In the genomic region with DNA sequence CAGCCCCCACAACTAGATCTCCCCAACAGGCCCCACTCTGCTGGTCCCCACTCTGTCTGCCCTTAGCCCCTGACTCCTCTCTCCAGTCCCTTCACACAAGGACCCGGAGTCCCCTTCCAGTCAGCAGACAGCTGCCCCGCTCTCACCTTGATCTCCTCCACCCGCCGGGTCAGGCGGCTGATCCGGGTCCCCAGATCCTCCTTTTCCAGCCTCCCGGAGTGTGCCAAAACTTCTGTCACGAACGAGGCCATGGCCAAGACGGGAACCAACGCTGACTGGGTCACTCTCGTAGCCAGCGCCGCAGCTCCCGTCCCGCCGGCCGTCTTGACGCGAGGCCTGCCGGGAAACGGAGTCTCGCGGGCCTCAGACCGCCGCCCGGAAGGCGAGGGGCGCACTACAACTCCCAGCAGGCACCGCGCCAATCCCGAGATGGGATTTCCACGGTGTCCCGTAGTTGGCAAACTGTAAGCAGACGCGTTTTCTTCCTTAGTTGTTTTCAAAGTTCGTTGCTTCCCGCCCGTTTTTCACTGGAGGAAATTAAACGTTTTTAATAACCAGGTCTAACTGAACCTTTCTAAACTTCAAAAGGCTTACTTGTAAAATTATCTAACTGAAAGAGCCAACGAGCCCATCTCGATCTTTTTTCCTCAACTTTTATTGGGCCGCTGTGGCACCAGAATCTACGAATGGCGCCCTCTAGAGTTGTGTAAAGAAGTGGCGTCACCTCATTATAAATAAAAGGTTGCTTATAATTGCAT, we compare ENCODE assay signal across 1 cellular context.
TF ChIP-seq lines count a peak whose summit lies in the region.

ZW10 (minus strand) TSS at position 277 of the 758 bp plus-strand sequence; CDS start at position 251, 26 bp downstream.

TF ChIP-seq in HepG2, 621 proteins besides CTCF, POLR2A, EP300 and RAD21 (continued from another document and continues in another):
- peak; percentile 87 for TF ChIP-seq KMT2B (CRISPR knock-in tag; IDR thresholded peaks at IDR 0.05)
- TF ChIP-seq ZHX2 (IDR thresholded peaks at IDR 0.05; ENCODE audit: low read depth), result 0 out of 2 replicates have a peak, but pooled peaks have one; percentile 50
- TF ChIP-seq ZHX2 (CRISPR knock-in tag; IDR thresholded peaks at IDR 0.05; ENCODE audit: borderline replicate concordance), result peak; percentile 51; the same call in 1 of the 2 replicates
- TF ChIP-seq, protein P1, sequence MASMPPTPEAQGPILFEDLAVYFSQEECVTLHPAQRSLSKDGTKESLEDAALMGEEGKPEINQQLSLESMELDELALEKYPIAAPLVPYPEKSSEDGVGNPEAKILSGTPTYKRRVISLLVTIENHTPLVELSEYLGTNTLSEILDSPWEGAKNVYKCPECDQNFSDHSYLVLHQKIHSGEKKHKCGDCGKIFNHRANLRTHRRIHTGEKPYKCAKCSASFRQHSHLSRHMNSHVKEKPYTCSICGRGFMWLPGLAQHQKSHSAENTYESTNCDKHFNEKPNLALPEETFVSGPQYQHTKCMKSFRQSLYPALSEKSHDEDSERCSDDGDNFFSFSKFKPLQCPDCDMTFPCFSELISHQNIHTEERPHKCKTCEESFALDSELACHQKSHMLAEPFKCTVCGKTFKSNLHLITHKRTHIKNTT (CRISPR knock-in tag; IDR thresholded peaks at IDR 0.05), result no peak
- TF ChIP-seq HIC2 (CRISPR knock-in tag; IDR thresholded peaks at IDR 0.05; ENCODE audit: low read depth), result no peak
- TF ChIP-seq BRCA1 (CRISPR knock-in tag; IDR thresholded peaks at IDR 0.05), result peak; percentile 85
- TF ChIP-seq, protein P2, sequence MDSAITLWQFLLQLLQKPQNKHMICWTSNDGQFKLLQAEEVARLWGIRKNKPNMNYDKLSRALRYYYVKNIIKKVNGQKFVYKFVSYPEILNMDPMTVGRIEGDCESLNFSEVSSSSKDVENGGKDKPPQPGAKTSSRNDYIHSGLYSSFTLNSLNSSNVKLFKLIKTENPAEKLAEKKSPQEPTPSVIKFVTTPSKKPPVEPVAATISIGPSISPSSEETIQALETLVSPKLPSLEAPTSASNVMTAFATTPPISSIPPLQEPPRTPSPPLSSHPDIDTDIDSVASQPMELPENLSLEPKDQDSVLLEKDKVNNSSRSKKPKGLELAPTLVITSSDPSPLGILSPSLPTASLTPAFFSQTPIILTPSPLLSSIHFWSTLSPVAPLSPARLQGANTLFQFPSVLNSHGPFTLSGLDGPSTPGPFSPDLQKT (CRISPR knock-in tag; IDR thresholded peaks at IDR 0.05; ENCODE audit: borderline replicate concordance), result 0 out of 2 replicates have a peak, but pooled peaks have one; percentile 15
- TF ChIP-seq, protein P3, sequence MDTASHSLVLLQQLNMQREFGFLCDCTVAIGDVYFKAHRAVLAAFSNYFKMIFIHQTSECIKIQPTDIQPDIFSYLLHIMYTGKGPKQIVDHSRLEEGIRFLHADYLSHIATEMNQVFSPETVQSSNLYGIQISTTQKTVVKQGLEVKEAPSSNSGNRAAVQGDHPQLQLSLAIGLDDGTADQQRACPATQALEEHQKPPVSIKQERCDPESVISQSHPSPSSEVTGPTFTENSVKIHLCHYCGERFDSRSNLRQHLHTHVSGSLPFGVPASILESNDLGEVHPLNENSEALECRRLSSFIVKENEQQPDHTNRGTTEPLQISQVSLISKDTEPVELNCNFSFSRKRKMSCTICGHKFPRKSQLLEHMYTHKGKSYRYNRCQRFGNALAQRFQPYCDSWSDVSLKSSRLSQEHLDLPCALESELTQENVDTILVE (CRISPR knock-in tag; IDR thresholded peaks at IDR 0.05), result no peak
- no peak for TF ChIP-seq PTBP1 (IDR thresholded peaks at IDR 0.05; ENCODE audit: low read depth, low read length, poor library complexity, severe bottlenecking)
- TF ChIP-seq ZNF501 (CRISPR knock-in tag; IDR thresholded peaks at IDR 0.05), result peak; percentile 85
- no peak for TF ChIP-seq PHF5A (CRISPR knock-in tag; IDR thresholded peaks at IDR 0.05; ENCODE audit: low read depth, unreplicated experiment)
- no peak for TF ChIP-seq DDIT3 (CRISPR knock-in tag; IDR thresholded peaks at IDR 0.05)
- TF ChIP-seq FOSL2 (CRISPR knock-in tag; IDR thresholded peaks at IDR 0.05), result peak; percentile 47; the same call in 1 of the 2 replicates
- TF ChIP-seq, protein P4, sequence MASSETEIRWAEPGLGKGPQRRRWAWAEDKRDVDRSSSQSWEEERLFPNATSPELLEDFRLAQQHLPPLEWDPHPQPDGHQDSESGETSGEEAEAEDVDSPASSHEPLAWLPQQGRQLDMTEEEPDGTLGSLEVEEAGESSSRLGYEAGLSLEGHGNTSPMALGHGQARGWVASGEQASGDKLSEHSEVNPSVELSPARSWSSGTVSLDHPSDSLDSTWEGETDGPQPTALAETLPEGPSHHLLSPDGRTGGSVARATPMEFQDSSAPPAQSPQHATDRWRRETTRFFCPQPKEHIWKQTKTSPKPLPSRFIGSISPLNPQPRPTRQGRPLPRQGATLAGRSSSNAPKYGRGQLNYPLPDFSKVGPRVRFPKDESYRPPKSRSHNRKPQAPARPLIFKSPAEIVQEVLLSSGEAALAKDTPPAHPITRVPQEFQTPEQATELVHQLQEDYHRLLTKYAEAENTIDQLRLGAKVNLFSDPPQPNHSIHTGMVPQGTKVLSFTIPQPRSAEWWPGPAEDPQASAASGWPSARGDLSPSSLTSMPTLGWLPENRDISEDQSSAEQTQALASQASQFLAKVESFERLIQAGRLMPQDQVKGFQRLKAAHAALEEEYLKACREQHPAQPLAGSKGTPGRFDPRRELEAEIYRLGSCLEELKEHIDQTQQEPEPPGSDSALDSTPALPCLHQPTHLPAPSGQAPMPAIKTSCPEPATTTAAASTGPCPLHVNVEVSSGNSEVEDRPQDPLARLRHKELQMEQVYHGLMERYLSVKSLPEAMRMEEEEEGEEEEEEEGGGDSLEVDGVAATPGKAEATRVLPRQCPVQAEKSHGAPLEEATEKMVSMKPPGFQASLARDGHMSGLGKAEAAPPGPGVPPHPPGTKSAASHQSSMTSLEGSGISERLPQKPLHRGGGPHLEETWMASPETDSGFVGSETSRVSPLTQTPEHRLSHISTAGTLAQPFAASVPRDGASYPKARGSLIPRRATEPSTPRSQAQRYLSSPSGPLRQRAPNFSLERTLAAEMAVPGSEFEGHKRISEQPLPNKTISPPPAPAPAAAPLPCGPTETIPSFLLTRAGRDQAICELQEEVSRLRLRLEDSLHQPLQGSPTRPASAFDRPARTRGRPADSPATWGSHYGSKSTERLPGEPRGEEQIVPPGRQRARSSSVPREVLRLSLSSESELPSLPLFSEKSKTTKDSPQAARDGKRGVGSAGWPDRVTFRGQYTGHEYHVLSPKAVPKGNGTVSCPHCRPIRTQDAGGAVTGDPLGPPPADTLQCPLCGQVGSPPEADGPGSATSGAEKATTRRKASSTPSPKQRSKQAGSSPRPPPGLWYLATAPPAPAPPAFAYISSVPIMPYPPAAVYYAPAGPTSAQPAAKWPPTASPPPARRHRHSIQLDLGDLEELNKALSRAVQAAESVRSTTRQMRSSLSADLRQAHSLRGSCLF (CRISPR knock-in tag; IDR thresholded peaks at IDR 0.05; ENCODE audit: borderline replicate concordance), result 0 out of 2 replicates have a peak, but pooled peaks have one; percentile 40
- TF ChIP-seq ZNF510 (CRISPR knock-in tag; IDR thresholded peaks at IDR 0.05; ENCODE audit: low read depth), result no peak
- TF ChIP-seq, protein P5, sequence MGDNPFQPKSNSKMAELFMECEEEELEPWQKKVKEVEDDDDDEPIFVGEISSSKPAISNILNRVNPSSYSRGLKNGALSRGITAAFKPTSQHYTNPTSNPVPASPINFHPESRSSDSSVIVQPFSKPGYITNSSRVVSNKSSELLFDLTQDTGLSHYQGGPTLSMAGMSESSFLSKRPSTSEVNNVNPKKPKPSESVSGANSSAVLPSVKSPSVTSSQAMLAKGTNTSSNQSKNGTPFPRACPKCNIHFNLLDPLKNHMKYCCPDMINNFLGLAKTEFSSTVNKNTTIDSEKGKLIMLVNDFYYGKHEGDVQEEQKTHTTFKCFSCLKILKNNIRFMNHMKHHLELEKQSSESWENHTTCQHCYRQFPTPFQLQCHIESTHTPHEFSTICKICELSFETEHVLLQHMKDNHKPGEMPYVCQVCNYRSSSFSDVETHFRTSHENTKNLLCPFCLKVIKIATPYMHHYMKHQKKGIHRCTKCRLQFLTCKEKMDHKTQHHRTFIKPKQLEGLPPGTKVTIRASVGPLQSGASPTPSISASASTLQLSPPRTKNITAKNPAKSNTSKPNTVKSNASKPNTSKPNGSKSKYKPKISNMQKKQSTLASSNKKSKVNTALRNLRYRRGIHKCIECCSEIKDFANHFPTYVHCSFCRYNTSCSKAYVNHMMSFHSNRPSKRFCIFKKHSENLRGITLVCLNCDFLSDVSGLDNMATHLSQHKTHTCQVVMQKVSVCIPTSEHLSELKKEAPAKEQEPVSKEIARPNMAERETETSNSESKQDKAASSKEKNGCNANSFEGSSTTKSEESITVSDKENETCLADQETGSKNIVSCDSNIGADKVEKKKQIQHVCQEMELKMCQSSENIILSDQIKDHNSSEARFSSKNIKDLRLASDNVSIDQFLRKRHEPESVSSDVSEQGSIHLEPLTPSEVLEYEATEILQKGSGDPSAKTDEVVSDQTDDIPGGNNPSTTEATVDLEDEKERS (CRISPR knock-in tag; IDR thresholded peaks at IDR 0.05), result 0 out of 2 replicates have a peak, but pooled peaks have one; percentile 15
- 0 out of 2 replicates have a peak, but pooled peaks have one; percentile 8 for TF ChIP-seq ZNF629 (CRISPR knock-in tag; conservative IDR thresholded peaks at IDR 0.05)
- no peak for TF ChIP-seq SMARCE1 (IDR thresholded peaks at IDR 0.05; ENCODE audit: borderline replicate concordance)
- TF ChIP-seq PPARG (CRISPR knock-in tag; conservative IDR thresholded peaks at IDR 0.05), result no peak
- TF ChIP-seq ZMYM3 (CRISPR knock-in tag; IDR thresholded peaks at IDR 0.05), result no peak
- TF ChIP-seq, protein P6, sequence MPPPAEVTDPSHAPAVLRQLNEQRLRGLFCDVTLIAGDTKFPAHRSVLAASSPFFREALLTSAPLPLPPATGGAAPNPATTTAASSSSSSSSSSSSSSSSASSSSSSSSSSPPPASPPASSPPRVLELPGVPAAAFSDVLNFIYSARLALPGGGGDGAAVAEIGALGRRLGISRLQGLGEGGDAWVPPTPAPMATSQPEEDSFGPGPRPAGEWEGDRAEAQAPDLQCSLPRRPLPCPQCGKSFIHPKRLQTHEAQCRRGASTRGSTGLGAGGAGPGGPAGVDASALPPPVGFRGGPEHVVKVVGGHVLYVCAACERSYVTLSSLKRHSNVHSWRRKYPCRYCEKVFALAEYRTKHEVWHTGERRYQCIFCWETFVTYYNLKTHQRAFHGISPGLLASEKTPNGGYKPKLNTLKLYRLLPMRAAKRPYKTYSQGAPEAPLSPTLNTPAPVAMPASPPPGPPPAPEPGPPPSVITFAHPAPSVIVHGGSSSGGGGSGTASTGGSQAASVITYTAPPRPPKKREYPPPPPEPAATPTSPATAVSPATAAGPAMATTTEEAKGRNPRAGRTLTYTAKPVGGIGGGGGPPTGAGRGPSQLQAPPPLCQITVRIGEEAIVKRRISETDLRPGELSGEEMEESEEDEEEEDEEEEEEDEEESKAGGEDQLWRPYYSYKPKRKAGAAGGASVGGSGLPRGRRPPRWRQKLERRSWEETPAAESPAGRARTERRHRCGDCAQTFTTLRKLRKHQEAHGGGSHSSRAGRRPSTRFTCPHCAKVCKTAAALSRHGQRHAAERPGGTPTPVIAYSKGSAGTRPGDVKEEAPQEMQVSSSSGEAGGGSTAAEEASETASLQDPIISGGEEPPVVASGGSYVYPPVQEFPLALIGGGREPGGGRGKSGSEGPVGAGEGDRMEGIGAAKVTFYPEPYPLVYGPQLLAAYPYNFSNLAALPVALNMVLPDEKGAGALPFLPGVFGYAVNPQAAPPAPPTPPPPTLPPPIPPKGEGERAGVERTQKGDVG (CRISPR knock-in tag; IDR thresholded peaks at IDR 0.05; ENCODE audit: borderline replicate concordance), result 0 out of 2 replicates have a peak, but pooled peaks have one; percentile 31
- TF ChIP-seq ZNF17 (CRISPR knock-in tag; IDR thresholded peaks at IDR 0.05), result no peak
- peak; percentile 91 for TF ChIP-seq ASH2L (IDR thresholded peaks at IDR 0.05; ENCODE audit: insufficient read length, low read depth, low read length)
